Comparison of ENCODE assay signal across 17 cellular contexts in genomic region chr1:186306533-186306932, GRCh38. TPM values are rescaled to one million over a fixed set of nuclear protein-coding genes. Genes with fewer than 3 reads are reported as not detected.
DNase-seq lines count a peak whose midpoint lies in the region; ATAC-seq and TF ChIP-seq lines count a peak whose summit lies in the region.
"Had no signal": no experiment of that assay in that cellular context is flagged by ENCODE, and none has a peak within 500 bp of the region (broad histone marks: within the 10 kb centered on the region; RNA-seq: fewer than 3 reads in every experiment).

No MANE protein-coding gene starts in this region.

- H3K9me3 ChIP-seq in KOPT-K1 (ENCODE audit: insufficient read depth, low read length, poor library complexity, severe bottlenecking) (no peaks in the 10 kb centered on the region), thymus (ENCODE audit: control insufficient read depth) (no peaks in the 10 kb centered on the region), Peyer's patch (no peaks in the 10 kb centered on the region)

- H3K36me3 ChIP-seq in KOPT-K1 (ENCODE audit: insufficient read depth, low read length) = peaks cover 25% of the 10 kb centered on the region
- H3K36me3 ChIP-seq in thymus (ENCODE audit: control insufficient read depth, insufficient read depth) = peaks cover under 1% of the 10 kb centered on the region
- H3K36me3 ChIP-seq in Peyer's patch = peaks cover 0 to 6% (median 0%) of the 10 kb centered on the region in 3 donors

- H3K4me3 ChIP-seq in thymus (ENCODE audit: low read length) (no peak overlapping the region), Peyer's patch (no peak overlapping the region)

- 43% methylated on average over 3 of the region's 3 CpGs for WGBS in thymus

- CTCF ChIA-PET in activated naive CD4-positive, alpha-beta T cell treated with anti-CD3 and anti-CD28 coated beads, Interleukin-2, amount 10 ng/mL, durations not matched to agents 7 days and 5 days (lab: Charles Lee) = interaction anchor here (1.5 to 6.2 kb wide), 4 partner anchors 13 to 25 kb away, joined by 4 to 58 read pairs (median 22); no protein-coding TSS in a partner anchor

- peak overlapping the region; percentile 95 for H3K27ac Mint-ChIP-seq in activated naive CD4-positive, alpha-beta T cell treated with anti-CD3 and anti-CD28 coated beads, Interleukin-2, amount 10 ng/mL, durations not matched to agents 7 days and 5 days
- H3K27ac Mint-ChIP-seq in activated T-helper 2 cell treated with anti-CD3 and anti-CD28 coated beads, Interferon-gamma antibody, Interleukin-2, Interleukin-4, amounts not matched to agents 10 μg/mL and 5 μg/mL and 100 μg/mL, durations not matched to agents 14 hours and 24 hours and 36 hours = peak overlapping the region; percentile 73

- intact Hi-C loops in activated T-helper 2 cell treated with anti-CD3 and anti-CD28 coated beads, Interferon-gamma antibody, Interleukin-2, Interleukin-4, amounts not matched to agents 10 μg/mL and 5 μg/mL and 100 μg/mL, durations not matched to agents 14 hours and 24 hours and 36 hours (cut with micrococcal nuclease) = loop anchor here (10.0 kb wide), 2 partner anchors 152 to 742 kb away; no protein-coding TSS in a partner anchor

- ATAC-seq in GM18868 (IDR thresholded peaks at IDR 0.05; ENCODE audit: unreplicated experiment) = no peak
- ATAC-seq: Right ventricle myocardium inferior had no signal

- H3K27ac ChIP-seq in KOPT-K1 (ENCODE audit: low read depth, low read length, poor library complexity, severe bottlenecking) = peak overlapping the region; percentile 82
- peak overlapping the region; percentile 71 for H3K27ac ChIP-seq in thymus (ENCODE audit: low read depth)
- peak overlapping the region in 1 of 4 donors; percentile 15 for H3K27ac ChIP-seq in Peyer's patch

- H3K27me3 Mint-ChIP-seq in activated naive CD4-positive, alpha-beta T cell treated with anti-CD3 and anti-CD28 coated beads, Interleukin-2, amount 10 ng/mL, durations not matched to agents 7 days and 5 days = no peaks in the 10 kb centered on the region
- H3K27me3 Mint-ChIP-seq in activated T-helper 2 cell treated with anti-CD3 and anti-CD28 coated beads, Interferon-gamma antibody, Interleukin-2, Interleukin-4, amounts not matched to agents 10 μg/mL and 5 μg/mL and 100 μg/mL, durations not matched to agents 14 hours and 24 hours and 36 hours (ENCODE audit: low read depth) = no peaks in the 10 kb centered on the region

- H3K27me3 ChIP-seq in thymus (ENCODE audit: control insufficient read depth, insufficient read depth) (no peaks in the 10 kb centered on the region), Peyer's patch (no peaks in the 10 kb centered on the region)

- peaks cover 28% of the 10 kb centered on the region for H3K36me3 Mint-ChIP-seq in activated naive CD4-positive, alpha-beta T cell treated with anti-CD3 and anti-CD28 coated beads, Interleukin-2, amount 10 ng/mL, durations not matched to agents 7 days and 5 days
- H3K36me3 Mint-ChIP-seq in activated T-helper 2 cell treated with anti-CD3 and anti-CD28 coated beads, Interferon-gamma antibody, Interleukin-2, Interleukin-4, amounts not matched to agents 10 μg/mL and 5 μg/mL and 100 μg/mL, durations not matched to agents 14 hours and 24 hours and 36 hours (ENCODE audit: low read depth) = peaks cover 16% of the 10 kb centered on the region

- no peak for TF ChIP-seq CTCF in Peyer's patch (IDR thresholded peaks at IDR 0.05)

- H3K4me1 Mint-ChIP-seq in activated naive CD4-positive, alpha-beta T cell treated with anti-CD3 and anti-CD28 coated beads, Interleukin-2, amount 10 ng/mL, durations not matched to agents 7 days and 5 days = peaks cover 56% of the 10 kb centered on the region
- H3K4me1 Mint-ChIP-seq in activated T-helper 2 cell treated with anti-CD3 and anti-CD28 coated beads, Interferon-gamma antibody, Interleukin-2, Interleukin-4, amounts not matched to agents 10 μg/mL and 5 μg/mL and 100 μg/mL, durations not matched to agents 14 hours and 24 hours and 36 hours (ENCODE audit: low read depth) = peaks cover 39% of the 10 kb centered on the region

- peaks cover 4% of the 10 kb centered on the region for H3K9me3 Mint-ChIP-seq in activated naive CD4-positive, alpha-beta T cell treated with anti-CD3 and anti-CD28 coated beads, Interleukin-2, amount 10 ng/mL, durations not matched to agents 7 days and 5 days
- H3K9me3 Mint-ChIP-seq in activated T-helper 2 cell treated with anti-CD3 and anti-CD28 coated beads, Interferon-gamma antibody, Interleukin-2, Interleukin-4, amounts not matched to agents 10 μg/mL and 5 μg/mL and 100 μg/mL, durations not matched to agents 14 hours and 24 hours and 36 hours = no peaks in the 10 kb centered on the region

- H3K4me1 ChIP-seq in thymus (ENCODE audit: control insufficient read depth, insufficient read depth, low read length) = peaks cover 13% of the 10 kb centered on the region
- no peaks in the 10 kb centered on the region for H3K4me1 ChIP-seq in Peyer's patch

- peak; percentile 59 for DNase-seq in activated naive CD4-positive, alpha-beta T cell treated with anti-CD3 and anti-CD28 coated beads, Interleukin-2, amount 10 ng/mL, durations not matched to agents 7 days and 5 days
- DNase-seq in activated naive CD4-positive, alpha-beta T cell treated with anti-CD3 and anti-CD28 coated beads, Interleukin-2, amount 50 U/mL, for 16 hours = no peak
- DNase-seq in activated T-helper 2 cell treated with anti-CD3 and anti-CD28 coated beads, Interferon-gamma antibody, Interleukin-2, Interleukin-4, amounts not matched to agents 10 μg/mL and 5 μg/mL and 100 μg/mL, durations not matched to agents 14 hours and 24 hours and 36 hours (ENCODE audit: low spot score) = no peak
- no peak for DNase-seq in Peyer's patch
- DNase-seq: ACHN, DMS153, KG1, NCI-H1105, NCI-H187, NCI-H2171, NCI-H446 treated with DMSO at 0.1 percent for 48 hours, NCI-H748 treated with DMSO at 0.1 percent for 48 hours had no signal

- no peak for TF ChIP-seq POLR2A in Peyer's patch (IDR thresholded peaks at IDR 0.05)

- H3K4me3 Mint-ChIP-seq in activated naive CD4-positive, alpha-beta T cell treated with anti-CD3 and anti-CD28 coated beads, Interleukin-2, amount 10 ng/mL, durations not matched to agents 7 days and 5 days = peak overlapping the region; percentile 14
- H3K4me3 Mint-ChIP-seq in activated T-helper 2 cell treated with anti-CD3 and anti-CD28 coated beads, Interferon-gamma antibody, Interleukin-2, Interleukin-4, amounts not matched to agents 10 μg/mL and 5 μg/mL and 100 μg/mL, durations not matched to agents 14 hours and 24 hours and 36 hours (ENCODE audit: low read depth) = no peak overlapping the region

RNA-seq across cellular contexts. Expression of gene PRG4, which starts 10.5 kb away (rescaled TPM):
- 0.78 and 1.1 TPM in 2 replicates for total RNA-seq in activated T-helper 2 cell treated with anti-CD3 and anti-CD28 coated beads, Interferon-gamma antibody, Interleukin-2, Interleukin-4, amounts not matched to agents 10 μg/mL and 5 μg/mL and 100 μg/mL, durations not matched to agents 14 hours and 24 hours and 36 hours
- polyA plus RNA-seq in thymus = 1.4 TPM
- total RNA-seq in Peyer's patch = not detected
- total RNA-seq: MCF 10A had no signal
